12 cellular contexts compared by ENCODE assay signal in the genomic region with DNA sequence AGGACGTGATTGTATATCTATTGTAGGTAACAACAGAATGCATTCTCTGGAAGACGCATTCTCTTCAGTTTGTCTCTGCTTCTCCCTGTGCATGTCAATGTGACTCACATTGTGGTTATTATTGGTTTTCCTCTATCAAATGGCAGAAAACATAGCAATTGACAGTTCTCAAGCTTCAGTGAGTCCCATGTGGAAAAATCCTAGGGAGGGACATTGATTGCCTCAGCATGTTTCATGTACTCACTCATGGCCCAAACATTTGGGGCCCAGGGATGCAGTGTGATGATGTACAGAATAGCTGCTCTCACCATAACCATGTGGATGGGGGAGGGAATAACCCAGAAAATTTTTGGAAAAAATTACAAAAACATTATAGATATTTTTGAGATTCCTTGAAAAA. TPM values are rescaled to one million over a fixed set of nuclear protein-coding genes. Genes with fewer than 3 reads are reported as not detected.
A peak's percentile ranks its signal among the peaks of the same experiment; 100 is the strongest.
DNase-seq lines count a peak whose midpoint lies in the region; ATAC-seq and TF ChIP-seq lines count a peak whose summit lies in the region.
"Had no signal": no experiment of that assay in that cellular context is flagged by ENCODE, and none has a peak within 500 bp of the region (broad histone marks: within the 10 kb centered on the region; RNA-seq: fewer than 3 reads in every experiment).

No MANE protein-coding gene starts in this region.

- no peaks in the 10 kb centered on the region for H3K36me3 Mint-ChIP-seq in T-helper 2 cell treated with Interferon-gamma antibody and Interleukin-4, amounts not matched to agents 5 μg/mL and 100 μg/mL, for 36 hours (ENCODE audit: low read depth)
- H3K36me3 Mint-ChIP-seq: CD4-positive, alpha-beta memory T cell had no signal

- ATAC-seq in HG03097 (IDR thresholded peaks at IDR 0.05; ENCODE audit: low FRiP score, unreplicated experiment): no peak
- ATAC-seq: A549, HCT116 had no signal

- H3K27ac Mint-ChIP-seq in T-helper 2 cell treated with Interferon-gamma antibody and Interleukin-4, amounts not matched to agents 5 μg/mL and 100 μg/mL, for 36 hours: no peak overlapping the region
- H3K27ac Mint-ChIP-seq: CD4-positive, alpha-beta memory T cell; IgD-negative memory B cell had no signal

- DNase-seq in HT1080 (ENCODE audit: low read depth) (peak; percentile 29), epithelial cell of esophagus (ENCODE audit: low read depth) (peak; percentile 27), iris pigment epithelial cell (ENCODE audit: low read depth) (peak; percentile 10), GM13976 (ENCODE audit: low spot score) (no peak)
- no peak for DNase-seq in T-helper 2 cell treated with Interferon-gamma antibody and Interleukin-4, amounts not matched to agents 5 μg/mL and 100 μg/mL, for 36 hours (ENCODE audit: low spot score)
- DNase-seq: BE2C; CD4-positive, alpha-beta memory T cell; DMS79 had no signal

- TF ChIP-seq CTCF in epithelial cell of esophagus (IDR thresholded peaks at IDR 0.05; ENCODE audit: insufficient read depth, low read depth, low read length, missing control alignments) (no peak), GM13976 (IDR thresholded peaks at IDR 0.05; ENCODE audit: borderline replicate concordance, control extremely low read depth, extremely low read depth, insufficient read depth, missing control alignments) (no peak)

- peaks cover 23% of the 10 kb centered on the region for H3K27me3 Mint-ChIP-seq in T-helper 2 cell treated with Interferon-gamma antibody and Interleukin-4, amounts not matched to agents 5 μg/mL and 100 μg/mL, for 36 hours (ENCODE audit: low read depth)

- no peaks in the 10 kb centered on the region for H3K9me3 Mint-ChIP-seq in T-helper 2 cell treated with Interferon-gamma antibody and Interleukin-4, amounts not matched to agents 5 μg/mL and 100 μg/mL, for 36 hours

- H3K4me3 ChIP-seq in epithelial cell of esophagus (ENCODE audit: low read length): no peak overlapping the region
- H3K4me3 ChIP-seq: A549 had no signal

- no peak overlapping the region for H3K4me3 Mint-ChIP-seq in T-helper 2 cell treated with Interferon-gamma antibody and Interleukin-4, amounts not matched to agents 5 μg/mL and 100 μg/mL, for 36 hours
- H3K4me3 Mint-ChIP-seq: CD4-positive, alpha-beta memory T cell; IgD-negative memory B cell had no signal

- H3K4me1 Mint-ChIP-seq in T-helper 2 cell treated with Interferon-gamma antibody and Interleukin-4, amounts not matched to agents 5 μg/mL and 100 μg/mL, for 36 hours (ENCODE audit: low read depth): peaks cover 6% of the 10 kb centered on the region

- in situ Hi-C loops in GM13976 (cut with MboI; ENCODE audit: low sequenced_read_pairs, unreplicated experiment): no loop called here

RNA-seq across cellular contexts. Expression of gene ARL14EP, which starts 9.3 kb away (rescaled TPM):
- total RNA-seq in HT1080 (2014; rRNA removed; shearing (Covaris generic)): 20.3 and 22.8 TPM in 2 replicates
- 21.8 and 24.8 TPM in 2 replicates for polyA plus RNA-seq in HT1080 (2015; cell fraction: cytosol; rRNA removed)
- 40.5 and 45.2 TPM in 2 replicates for polyA plus RNA-seq in HT1080 (2015; cell fraction: nucleus; rRNA removed)

Comparison
In these comparisons a context has a peak if more than half of its experiments do, and no peak if none do; other contexts are left out.
1. DNase-seq: peak in HT1080 (single experiment), epithelial cell of esophagus (single experiment) and iris pigment epithelial cell (single experiment); none in GM13976 (single experiment) and T-helper 2 cell treated with Interferon-gamma antibody and Interleukin-4, amounts not matched to agents 5 μg/mL and 100 μg/mL, for 36 hours (single experiment).